1 cellular context compared by ENCODE assay signal in the genomic region with DNA sequence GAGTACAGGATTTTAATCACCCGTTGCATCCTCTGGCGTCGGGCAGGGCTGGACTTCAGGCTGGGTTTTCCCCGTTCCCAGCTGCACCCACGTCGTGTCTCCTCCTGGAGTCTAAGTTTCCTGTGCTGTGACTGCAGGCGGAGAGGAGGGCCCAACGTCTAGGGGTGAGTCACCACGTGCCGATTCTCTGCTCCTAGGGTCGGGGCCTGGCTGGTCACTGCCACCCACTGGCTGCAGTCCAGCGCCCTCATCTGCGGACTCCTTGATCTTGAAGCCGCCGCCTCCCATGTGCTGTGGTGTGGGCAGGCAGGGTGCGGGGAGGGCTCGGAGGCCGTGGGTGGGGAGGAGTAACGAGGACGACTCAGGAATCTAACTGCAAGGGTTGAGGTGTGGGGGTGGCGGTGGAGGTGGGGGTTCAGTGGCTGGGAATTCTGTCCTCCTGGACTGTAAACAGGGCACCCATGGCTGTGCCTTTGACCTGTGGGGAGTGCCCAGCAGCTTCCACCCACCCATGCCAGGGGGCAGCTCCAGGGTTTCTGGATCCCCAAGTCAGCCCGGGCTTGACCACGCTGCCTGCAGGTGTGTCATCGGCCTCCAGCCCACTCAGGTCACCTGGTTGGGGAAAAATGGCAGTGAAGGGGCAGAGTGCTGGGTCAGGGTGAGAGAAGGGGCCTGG.
TF ChIP-seq lines count a peak whose summit lies in the region.

No MANE protein-coding gene starts in this region.

TF ChIP-seq in K562, 482 proteins besides CTCF, POLR2A, EP300 and RAD21 (continued from another document):
- TF ChIP-seq, protein P1, sequence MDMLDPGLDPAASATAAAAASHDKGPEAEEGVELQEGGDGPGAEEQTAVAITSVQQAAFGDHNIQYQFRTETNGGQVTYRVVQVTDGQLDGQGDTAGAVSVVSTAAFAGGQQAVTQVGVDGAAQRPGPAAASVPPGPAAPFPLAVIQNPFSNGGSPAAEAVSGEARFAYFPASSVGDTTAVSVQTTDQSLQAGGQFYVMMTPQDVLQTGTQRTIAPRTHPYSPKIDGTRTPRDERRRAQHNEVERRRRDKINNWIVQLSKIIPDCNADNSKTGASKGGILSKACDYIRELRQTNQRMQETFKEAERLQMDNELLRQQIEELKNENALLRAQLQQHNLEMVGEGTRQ (CRISPR knock-in tag; IDR thresholded peaks at IDR 0.05): peak; percentile 63; the same call in 1 of the 2 replicates
- no peak for TF ChIP-seq HNRNPK (IDR thresholded peaks at IDR 0.05; ENCODE audit: low read depth, low read length, poor library complexity, severe bottlenecking)
- TF ChIP-seq, protein P2, sequence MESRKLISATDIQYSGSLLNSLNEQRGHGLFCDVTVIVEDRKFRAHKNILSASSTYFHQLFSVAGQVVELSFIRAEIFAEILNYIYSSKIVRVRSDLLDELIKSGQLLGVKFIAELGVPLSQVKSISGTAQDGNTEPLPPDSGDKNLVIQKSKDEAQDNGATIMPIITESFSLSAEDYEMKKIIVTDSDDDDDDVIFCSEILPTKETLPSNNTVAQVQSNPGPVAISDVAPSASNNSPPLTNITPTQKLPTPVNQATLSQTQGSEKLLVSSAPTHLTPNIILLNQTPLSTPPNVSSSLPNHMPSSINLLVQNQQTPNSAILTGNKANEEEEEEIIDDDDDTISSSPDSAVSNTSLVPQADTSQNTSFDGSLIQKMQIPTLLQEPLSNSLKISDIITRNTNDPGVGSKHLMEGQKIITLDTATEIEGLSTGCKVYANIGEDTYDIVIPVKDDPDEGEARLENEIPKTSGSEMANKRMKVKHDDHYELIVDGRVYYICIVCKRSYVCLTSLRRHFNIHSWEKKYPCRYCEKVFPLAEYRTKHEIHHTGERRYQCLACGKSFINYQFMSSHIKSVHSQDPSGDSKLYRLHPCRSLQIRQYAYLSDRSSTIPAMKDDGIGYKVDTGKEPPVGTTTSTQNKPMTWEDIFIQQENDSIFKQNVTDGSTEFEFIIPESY (CRISPR knock-in tag; IDR thresholded peaks at IDR 0.05): no peak
- no peak for TF ChIP-seq RUNX1 (IDR thresholded peaks at IDR 0.05; ENCODE audit: low read depth)
- no peak for TF ChIP-seq ZNF586 (CRISPR knock-in tag; conservative IDR thresholded peaks at IDR 0.05)
- TF ChIP-seq SETDB1 (IDR thresholded peaks at IDR 0.05; ENCODE audit: low read length): no peak
- no peak for TF ChIP-seq CHD4 (IDR thresholded peaks at IDR 0.05; ENCODE audit: insufficient read depth, insufficient replicate concordance, low read depth, low read length, poor library complexity, severe bottlenecking)
- TF ChIP-seq, protein P3, sequence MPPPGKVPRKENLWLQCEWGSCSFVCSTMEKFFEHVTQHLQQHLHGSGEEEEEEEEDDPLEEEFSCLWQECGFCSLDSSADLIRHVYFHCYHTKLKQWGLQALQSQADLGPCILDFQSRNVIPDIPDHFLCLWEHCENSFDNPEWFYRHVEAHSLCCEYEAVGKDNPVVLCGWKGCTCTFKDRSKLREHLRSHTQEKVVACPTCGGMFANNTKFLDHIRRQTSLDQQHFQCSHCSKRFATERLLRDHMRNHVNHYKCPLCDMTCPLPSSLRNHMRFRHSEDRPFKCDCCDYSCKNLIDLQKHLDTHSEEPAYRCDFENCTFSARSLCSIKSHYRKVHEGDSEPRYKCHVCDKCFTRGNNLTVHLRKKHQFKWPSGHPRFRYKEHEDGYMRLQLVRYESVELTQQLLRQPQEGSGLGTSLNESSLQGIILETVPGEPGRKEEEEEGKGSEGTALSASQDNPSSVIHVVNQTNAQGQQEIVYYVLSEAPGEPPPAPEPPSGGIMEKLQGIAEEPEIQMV (tag; conservative IDR thresholded peaks at IDR 0.05; ENCODE audit: low read depth): no peak
- 0 out of 4 replicates have a peak, but pooled peaks of 1 of the 2 experiments have one; percentile 16 for TF ChIP-seq MAZ (CRISPR knock-in tag; conservative IDR thresholded peaks at IDR 0.05 in 1 of 2, IDR thresholded peaks at IDR 0.05 in 1 of 2)
- TF ChIP-seq RFX5 (IDR thresholded peaks at IDR 0.05; ENCODE audit: low read depth, low read length): no peak
- TF ChIP-seq TEAD4 (IDR thresholded peaks at IDR 0.05; ENCODE audit: low read length): no peak
- peak; percentile 58; the same call in 1 of the 2 replicates for TF ChIP-seq TEAD4 (CRISPR knock-in tag; IDR thresholded peaks at IDR 0.05; ENCODE audit: borderline replicate concordance)
- peak; percentile 91 for TF ChIP-seq L3MBTL2 (IDR thresholded peaks at IDR 0.05)
- TF ChIP-seq ETS2 (tag; IDR thresholded peaks at IDR 0.05; ENCODE audit: borderline replicate concordance, poor library complexity, severe bottlenecking): no peak
- no peak for TF ChIP-seq SAFB (IDR thresholded peaks at IDR 0.05; ENCODE audit: borderline replicate concordance, low read depth, low read length)
- TF ChIP-seq ZKSCAN3 (CRISPR knock-in tag; IDR thresholded peaks at IDR 0.05): no peak
- TF ChIP-seq RFX1 (IDR thresholded peaks at IDR 0.05): no peak
- TF ChIP-seq RAD51 (IDR thresholded peaks at IDR 0.05; ENCODE audit: borderline replicate concordance, low read depth): no peak
- no peak for TF ChIP-seq PHF21A (IDR thresholded peaks at IDR 0.05; ENCODE audit: borderline replicate concordance, low read depth)
- TF ChIP-seq, protein P4, sequence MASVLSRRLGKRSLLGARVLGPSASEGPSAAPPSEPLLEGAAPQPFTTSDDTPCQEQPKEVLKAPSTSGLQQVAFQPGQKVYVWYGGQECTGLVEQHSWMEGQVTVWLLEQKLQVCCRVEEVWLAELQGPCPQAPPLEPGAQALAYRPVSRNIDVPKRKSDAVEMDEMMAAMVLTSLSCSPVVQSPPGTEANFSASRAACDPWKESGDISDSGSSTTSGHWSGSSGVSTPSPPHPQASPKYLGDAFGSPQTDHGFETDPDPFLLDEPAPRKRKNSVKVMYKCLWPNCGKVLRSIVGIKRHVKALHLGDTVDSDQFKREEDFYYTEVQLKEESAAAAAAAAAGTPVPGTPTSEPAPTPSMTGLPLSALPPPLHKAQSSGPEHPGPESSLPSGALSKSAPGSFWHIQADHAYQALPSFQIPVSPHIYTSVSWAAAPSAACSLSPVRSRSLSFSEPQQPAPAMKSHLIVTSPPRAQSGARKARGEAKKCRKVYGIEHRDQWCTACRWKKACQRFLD (CRISPR knock-in tag; IDR thresholded peaks at IDR 0.05): no peak
- TF ChIP-seq THRAP3 (IDR thresholded peaks at IDR 0.05; ENCODE audit: borderline replicate concordance): no peak
- TF ChIP-seq, protein P5, sequence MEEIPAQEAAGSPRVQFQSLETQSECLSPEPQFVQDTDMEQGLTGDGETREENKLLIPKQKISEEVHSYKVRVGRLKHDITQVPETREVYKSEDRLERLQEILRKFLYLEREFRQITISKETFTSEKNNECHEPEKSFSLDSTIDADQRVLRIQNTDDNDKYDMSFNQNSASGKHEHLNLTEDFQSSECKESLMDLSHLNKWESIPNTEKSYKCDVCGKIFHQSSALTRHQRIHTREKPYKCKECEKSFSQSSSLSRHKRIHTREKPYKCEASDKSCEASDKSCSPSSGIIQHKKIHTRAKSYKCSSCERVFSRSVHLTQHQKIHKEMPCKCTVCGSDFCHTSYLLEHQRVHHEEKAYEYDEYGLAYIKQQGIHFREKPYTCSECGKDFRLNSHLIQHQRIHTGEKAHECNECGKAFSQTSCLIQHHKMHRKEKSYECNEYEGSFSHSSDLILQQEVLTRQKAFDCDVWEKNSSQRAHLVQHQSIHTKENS (CRISPR knock-in tag; IDR thresholded peaks at IDR 0.05): no peak
- no peak for TF ChIP-seq SAP30 (IDR thresholded peaks at IDR 0.05; ENCODE audit: borderline replicate concordance, insufficient read depth, low read depth, low read length, poor library complexity, severe bottlenecking)
- TF ChIP-seq, protein P6, sequence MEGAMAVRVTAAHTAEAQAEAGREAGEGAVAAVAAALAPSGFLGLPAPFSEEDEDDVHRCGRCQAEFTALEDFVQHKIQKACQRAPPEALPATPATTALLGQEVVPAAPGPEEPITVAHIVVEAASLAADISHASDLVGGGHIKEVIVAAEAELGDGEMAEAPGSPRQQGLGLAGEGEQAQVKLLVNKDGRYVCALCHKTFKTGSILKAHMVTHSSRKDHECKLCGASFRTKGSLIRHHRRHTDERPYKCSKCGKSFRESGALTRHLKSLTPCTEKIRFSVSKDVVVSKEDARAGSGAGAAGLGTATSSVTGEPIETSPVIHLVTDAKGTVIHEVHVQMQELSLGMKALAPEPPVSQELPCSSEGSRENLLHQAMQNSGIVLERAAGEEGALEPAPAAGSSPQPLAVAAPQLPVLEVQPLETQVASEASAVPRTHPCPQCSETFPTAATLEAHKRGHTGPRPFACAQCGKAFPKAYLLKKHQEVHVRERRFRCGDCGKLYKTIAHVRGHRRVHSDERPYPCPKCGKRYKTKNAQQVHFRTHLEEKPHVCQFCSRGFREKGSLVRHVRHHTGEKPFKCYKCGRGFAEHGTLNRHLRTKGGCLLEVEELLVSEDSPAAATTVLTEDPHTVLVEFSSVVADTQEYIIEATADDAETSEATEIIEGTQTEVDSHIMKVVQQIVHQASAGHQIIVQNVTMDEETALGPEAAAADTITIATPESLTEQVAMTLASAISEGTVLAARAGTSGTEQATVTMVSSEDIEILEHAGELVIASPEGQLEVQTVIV (CRISPR knock-in tag; IDR thresholded peaks at IDR 0.05; ENCODE audit: borderline replicate concordance): no peak
- TF ChIP-seq ZNF311 (CRISPR knock-in tag; IDR thresholded peaks at IDR 0.05): no peak
- no peak for TF ChIP-seq MCM2 (IDR thresholded peaks at IDR 0.05; ENCODE audit: low read depth)
- TF ChIP-seq SMARCA4 (IDR thresholded peaks at IDR 0.05): 0 out of 2 replicates have a peak, but pooled peaks have one; percentile 14
- TF ChIP-seq ZFP1 (CRISPR knock-in tag; IDR thresholded peaks at IDR 0.05): no peak
- TF ChIP-seq CBX5 (IDR thresholded peaks at IDR 0.05; ENCODE audit: borderline replicate concordance, low read depth): no peak
- TF ChIP-seq ZNF696 (CRISPR knock-in tag; conservative IDR thresholded peaks at IDR 0.05): no peak
- no peak for TF ChIP-seq ATF1 (CRISPR knock-in tag; IDR thresholded peaks at IDR 0.05)
- TF ChIP-seq ATF1 (tag; IDR thresholded peaks at IDR 0.05): peak; percentile 35; the same call in 1 of the 2 replicates
- no peak for TF ChIP-seq TCFL5 (CRISPR knock-in tag; conservative IDR thresholded peaks at IDR 0.05)
- TF ChIP-seq, protein P7, sequence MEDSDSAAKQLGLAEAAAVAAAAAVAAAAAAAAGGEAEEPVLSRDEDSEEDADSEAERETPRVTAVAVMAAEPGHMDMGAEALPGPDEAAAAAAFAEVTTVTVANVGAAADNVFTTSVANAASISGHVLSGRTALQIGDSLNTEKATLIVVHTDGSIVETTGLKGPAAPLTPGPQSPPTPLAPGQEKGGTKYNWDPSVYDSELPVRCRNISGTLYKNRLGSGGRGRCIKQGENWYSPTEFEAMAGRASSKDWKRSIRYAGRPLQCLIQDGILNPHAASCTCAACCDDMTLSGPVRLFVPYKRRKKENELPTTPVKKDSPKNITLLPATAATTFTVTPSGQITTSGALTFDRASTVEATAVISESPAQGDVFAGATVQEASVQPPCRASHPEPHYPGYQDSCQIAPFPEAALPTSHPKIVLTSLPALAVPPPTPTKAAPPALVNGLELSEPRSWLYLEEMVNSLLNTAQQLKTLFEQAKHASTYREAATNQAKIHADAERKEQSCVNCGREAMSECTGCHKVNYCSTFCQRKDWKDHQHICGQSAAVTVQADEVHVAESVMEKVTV (CRISPR knock-in tag; IDR thresholded peaks at IDR 0.05): no peak
- no peak for TF ChIP-seq EZH2 (IDR thresholded peaks at IDR 0.05; ENCODE audit: borderline replicate concordance, low read depth, low read length)
- TF ChIP-seq ZBTB7A (IDR thresholded peaks at IDR 0.05; ENCODE audit: borderline replicate concordance, control insufficient read depth, low read depth, low read length): no peak
- TF ChIP-seq, protein P8, sequence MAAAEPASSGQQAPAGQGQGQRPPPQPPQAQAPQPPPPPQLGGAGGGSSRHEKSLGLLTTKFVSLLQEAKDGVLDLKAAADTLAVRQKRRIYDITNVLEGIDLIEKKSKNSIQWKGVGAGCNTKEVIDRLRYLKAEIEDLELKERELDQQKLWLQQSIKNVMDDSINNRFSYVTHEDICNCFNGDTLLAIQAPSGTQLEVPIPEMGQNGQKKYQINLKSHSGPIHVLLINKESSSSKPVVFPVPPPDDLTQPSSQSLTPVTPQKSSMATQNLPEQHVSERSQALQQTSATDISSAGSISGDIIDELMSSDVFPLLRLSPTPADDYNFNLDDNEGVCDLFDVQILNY (CRISPR knock-in tag; IDR thresholded peaks at IDR 0.05): no peak
- TF ChIP-seq STAT5B (CRISPR knock-in tag; IDR thresholded peaks at IDR 0.05): no peak
- no peak; the same call in 1 of the 2 replicates for TF ChIP-seq MTA3 (IDR thresholded peaks at IDR 0.05; ENCODE audit: borderline replicate concordance)
- TF ChIP-seq ZNF780A (CRISPR knock-in tag; IDR thresholded peaks at IDR 0.05): no peak
- no peak for TF ChIP-seq FOXK2 (conservative IDR thresholded peaks at IDR 0.05 in 1 of 2, IDR thresholded peaks at IDR 0.05 in 1 of 2; ENCODE audit: low read depth in 2 of 2)
- no peak for TF ChIP-seq FOXJ3 (CRISPR knock-in tag; IDR thresholded peaks at IDR 0.05)
- no peak for TF ChIP-seq ZNF584 (CRISPR knock-in tag; IDR thresholded peaks at IDR 0.05; ENCODE audit: low read depth)
- TF ChIP-seq GABPA (tag; conservative IDR thresholded peaks at IDR 0.05; ENCODE audit: low read depth): no peak
- TF ChIP-seq MEIS2 (IDR thresholded peaks at IDR 0.05; ENCODE audit: partially characterized antibody): no peak
- no peak for TF ChIP-seq SOX6 (IDR thresholded peaks at IDR 0.05)
- no peak for TF ChIP-seq MYBL2 (IDR thresholded peaks at IDR 0.05; ENCODE audit: low read depth)
- no peak for TF ChIP-seq MYBL2 (CRISPR knock-in tag; IDR thresholded peaks at IDR 0.05; ENCODE audit: borderline replicate concordance)
